ENCODE assay signal across 22 cellular contexts in genomic region chr1:91843843-91844242, GRCh38. TPM values are rescaled to one million over a fixed set of nuclear protein-coding genes. Genes with fewer than 3 reads are reported as not detected.
DNase-seq lines count a peak whose midpoint lies in the region; ATAC-seq and TF ChIP-seq lines count a peak whose summit lies in the region.
"Had no signal": no experiment of that assay in that cellular context is flagged by ENCODE, and none has a peak within 500 bp of the region (broad histone marks: within the 10 kb centered on the region; RNA-seq: fewer than 3 reads in every experiment).

No MANE protein-coding gene starts in this region.

- peaks cover 30% of the 10 kb centered on the region for H3K4me1 ChIP-seq in HEK293 (ENCODE audit: control insufficient read depth, insufficient read depth, low read length)
- peaks cover 6 to 7% of the 10 kb centered on the region in 2 donors for H3K4me1 ChIP-seq in breast epithelium
- peaks cover 18 to 28% of the 10 kb centered on the region in 2 donors for H3K4me1 ChIP-seq in muscle layer of duodenum (ENCODE audit: control insufficient read depth in 1 of 2, insufficient read depth in 2 of 2, low read length in 2 of 2)
- peaks cover 53% of the 10 kb centered on the region for H3K4me1 ChIP-seq in suprapubic skin

- TF ChIP-seq POLR2A in breast epithelium (IDR thresholded peaks at IDR 0.05) (no peak), suprapubic skin (IDR thresholded peaks at IDR 0.05) (no peak)

- no peak for ATAC-seq in left colon
- ATAC-seq: heart left ventricle; stimulated activated memory B cell treated with anti-CD40 and anti-IgM and Interleukin-4, amounts not matched to agents 10 μg/mL and 1 μg/mL and 100 μg/mL, for 72 hours had no signal

- H3K36me3 ChIP-seq in HEK293 (ENCODE audit: control insufficient read depth in 2 of 2, insufficient read depth in 1 of 2, low read length in 2 of 2) (no peaks in the 10 kb centered on the region), breast epithelium (no peaks in the 10 kb centered on the region), muscle layer of duodenum (ENCODE audit: control insufficient read depth in 1 of 2, insufficient read depth in 2 of 2, low read length in 2 of 2) (no peaks in the 10 kb centered on the region), suprapubic skin (no peaks in the 10 kb centered on the region)
- H3K36me3 ChIP-seq: brain microvascular endothelial cell, thyroid gland had no signal

- no peak for TF ChIP-seq CTCF in HEK293 (tag by site-specific recombination; IDR thresholded peaks at IDR 0.05)
- no peak for TF ChIP-seq CTCF in breast epithelium (IDR thresholded peaks at IDR 0.05)
- TF ChIP-seq CTCF in suprapubic skin (IDR thresholded peaks at IDR 0.05) = no peak

- WGBS in suprapubic skin = 80% methylated on average over 3 of the region's 3 CpGs

- POLR2A ChIA-PET in HEK293 (lab: Yijun Ruan, JAX) = no interaction called here

- DNase-seq in breast epithelium (ENCODE audit: low spot score in 2 of 2) (no peak), suprapubic skin (ENCODE audit: low spot score in 2 of 2) (no peak), left colon (no peak), NCI-H524 treated with DMSO at 0.1 percent for 48 hours (lab: John Stamatoyannopoulos, UW) (no peak), middle frontal gyrus (ENCODE audit: extremely low spot score, low spot score) (no peak)
- DNase-seq: activated CD4-positive, CD25-positive, alpha-beta regulatory T cell; activated naive CD4-positive, alpha-beta T cell treated with anti-CD3 and anti-CD28 coated beads for 36 hours; brain microvascular endothelial cell; heart left ventricle; Karpas-422; mesendoderm; naive B cell; NCI-H1436 treated with DMSO at 0.1 percent for 48 hours; NCI-H446; retina; stimulated activated CD4-positive, alpha-beta T cell treated with anti-CD3 and anti-CD28 coated beads, Interleukin-4, amount 100 ng/mL, for 1 hour; thyroid gland had no signal

- no peak for TF ChIP-seq EP300 in suprapubic skin (IDR thresholded peaks at IDR 0.05)

- H3K4me3 ChIP-seq in HEK293 (ENCODE audit: low read depth, low read length) = no peak overlapping the region
- no peak overlapping the region for H3K4me3 ChIP-seq in breast epithelium
- no peak overlapping the region for H3K4me3 ChIP-seq in muscle layer of duodenum (ENCODE audit: low read depth in 1 of 2, low read length in 2 of 2)
- H3K4me3 ChIP-seq in suprapubic skin = no peak overlapping the region
- H3K4me3 ChIP-seq: heart left ventricle, SK-N-MC, thyroid gland had no signal

- CTCF ChIA-PET in HEK293 (lab: Yijun Ruan, JAX) = interaction anchor here (0.6 kb wide), 1 partner anchor 21 kb away, joined by 3 read pairs; no protein-coding TSS in a partner anchor

- H3K27ac ChIP-seq in HEK293 (ENCODE audit: extremely low read depth, low read depth, low read length) (no peak overlapping the region), breast epithelium (peak overlapping the region; percentile 61 to 66), muscle layer of duodenum (ENCODE audit: low read length) (peak overlapping the region; percentile 58), suprapubic skin (peak overlapping the region; percentile 41)
- H3K27ac ChIP-seq: brain microvascular endothelial cell, C4-2B, SK-N-MC had no signal

- H3K9me3 ChIP-seq in HEK293 (ENCODE audit: control insufficient read depth, insufficient read depth, low read depth, low read length) (no peaks in the 10 kb centered on the region), breast epithelium (no peaks in the 10 kb centered on the region), muscle layer of duodenum (ENCODE audit: control insufficient read depth in 1 of 2, low read length in 2 of 2) (no peaks in the 10 kb centered on the region), suprapubic skin (no peaks in the 10 kb centered on the region)
- H3K9me3 ChIP-seq: thyroid gland had no signal

- intact Hi-C loops in breast epithelium (cut with DNase I; ENCODE audit: low total_unique reads) (no loop called here), left colon (cut with DNase I, micrococcal nuclease) (no loop called here)

- no peaks in the 10 kb centered on the region for H3K27me3 ChIP-seq in breast epithelium
- no peaks in the 10 kb centered on the region for H3K27me3 ChIP-seq in muscle layer of duodenum (ENCODE audit: low read depth, low read length)
- H3K27me3 ChIP-seq in suprapubic skin = no peaks in the 10 kb centered on the region
- H3K27me3 ChIP-seq: brain microvascular endothelial cell, heart left ventricle, thyroid gland had no signal

TF ChIP-seq in HEK293, 187 proteins besides CTCF, POLR2A, EP300 and RAD21:
- TF ChIP-seq ZNF449 (tag by site-specific recombination; IDR thresholded peaks at IDR 0.05) (peak; percentile 56; the same call in 1 of the 2 replicates), SCRT1 (tag by site-specific recombination; IDR thresholded peaks at IDR 0.05; ENCODE audit: borderline replicate concordance) (no peak)

RNA-seq across cellular contexts. Expression of gene TGFBR3, which starts 42.1 kb away (rescaled TPM):
- total RNA-seq in breast epithelium = 100 to 1,000 TPM; 127 to 287 (median 167) TPM
- total RNA-seq in suprapubic skin = 100 to 1,000 TPM in 2 of 4 donors, 10 to 100 TPM in 2; 91.3 to 131 (median 114) TPM
- 10 to 100 TPM; 14.4 to 27.8 TPM for total RNA-seq in left colon
